Comparison of ENCODE assay signal across 8 cellular contexts in genomic region chr1:62800825-62801306, GRCh38. TPM values are rescaled to one million over a fixed set of nuclear protein-coding genes. Genes with fewer than 3 reads are reported as not detected.
A peak's percentile ranks its signal among the peaks of the same experiment; 100 is the strongest.
DNase-seq lines count a peak whose midpoint lies in the region; ATAC-seq lines count a peak whose summit lies in the region.

No MANE protein-coding gene starts in this region.

- no peak overlapping the region for H2BK5ac ChIP-seq in mesenchymal stem cell (ENCODE audit: low read depth, low read length, poor library complexity, severe bottlenecking)

- H3K23ac ChIP-seq in mesenchymal stem cell (ENCODE audit: low read length in 2 of 2) = no peak overlapping the region

- H3K4me3 ChIP-seq in mesenchymal stem cell (ENCODE audit: insufficient read depth in 1 of 2, low read depth in 1 of 2, low read length in 2 of 2) = no peak overlapping the region

- H3K4ac ChIP-seq in mesenchymal stem cell (ENCODE audit: low read depth in 1 of 2, low read length in 2 of 2) = no peak overlapping the region

- DNase-seq in NCI-H2171 treated with DMSO at 0.1 percent for 48 hours (lab: John Stamatoyannopoulos, UW) (peak; percentile 10), NCI-H2171 (lab: John Stamatoyannopoulos, UW) (no peak), NOMO-1 (lab: John Stamatoyannopoulos, UW; ENCODE audit: unreplicated experiment in 2 of 2) (peak; percentile 61 to 95), mesenchymal stem cell (peak; percentile 64), D341Med (ENCODE audit: low spot score) (no peak), iPS-NIHi11 (ENCODE audit: low spot score) (no peak)
- DNase-seq in activated effector memory CD4-positive, alpha-beta T cell treated with Interleukin-2 at 50 U/mL for 16 hours = no peak

- H3K36me3 ChIP-seq in mesenchymal stem cell (ENCODE audit: control insufficient read depth in 1 of 2, insufficient read depth in 2 of 2, low read depth in 1 of 2, low read length in 2 of 2) = no peaks in the 10 kb centered on the region

- no peak overlapping the region for H2AFZ ChIP-seq in mesenchymal stem cell (ENCODE audit: low read depth, low read length)

- H3K27me3 ChIP-seq in mesenchymal stem cell (ENCODE audit: control insufficient read depth in 1 of 2, insufficient read depth in 1 of 2, low read length in 2 of 2) = no peaks in the 10 kb centered on the region

- H3K4me1 ChIP-seq in mesenchymal stem cell (ENCODE audit: control insufficient read depth, insufficient read depth, low read depth, low read length) = no peaks in the 10 kb centered on the region

- H2BK12ac ChIP-seq in mesenchymal stem cell (ENCODE audit: low read length in 2 of 2) = no peak overlapping the region

- peak; percentile 100 for ATAC-seq in HG02852 (IDR thresholded peaks at IDR 0.05; ENCODE audit: unreplicated experiment)

- H4K8ac ChIP-seq in mesenchymal stem cell (ENCODE audit: low read length) = no peak overlapping the region

- H2BK15ac ChIP-seq in mesenchymal stem cell (ENCODE audit: low read depth, poor library complexity, severe bottlenecking) = no peak overlapping the region

- H3K9ac ChIP-seq in mesenchymal stem cell (ENCODE audit: low read length) = no peak overlapping the region

- no peak overlapping the region for H3K14ac ChIP-seq in mesenchymal stem cell (ENCODE audit: low read length in 2 of 2)

- no peaks in the 10 kb centered on the region for H3K9me3 ChIP-seq in mesenchymal stem cell (ENCODE audit: control insufficient read depth, low read length)

- no peak overlapping the region for H3K18ac ChIP-seq in mesenchymal stem cell (ENCODE audit: low read depth in 1 of 2, low read length in 2 of 2)

- H3K27ac ChIP-seq in mesenchymal stem cell (ENCODE audit: low read length, poor library complexity, severe bottlenecking) = no peak overlapping the region

- peaks cover 7% of the 10 kb centered on the region for H3K79me1 ChIP-seq in mesenchymal stem cell (replicated peaks; ENCODE audit: low read length, poor library complexity, severe bottlenecking)

- no peak overlapping the region for H3K4me2 ChIP-seq in mesenchymal stem cell (ENCODE audit: low read length, poor library complexity, severe bottlenecking)

- 53% methylated on average over 3 of the region's 3 CpGs for WGBS in mesenchymal stem cell

- H2AK5ac ChIP-seq in mesenchymal stem cell (ENCODE audit: low read length, severe bottlenecking) = no peak overlapping the region

- H2BK120ac ChIP-seq in mesenchymal stem cell (ENCODE audit: low read depth, low read length) = no peak overlapping the region

- H4K91ac ChIP-seq in mesenchymal stem cell (ENCODE audit: low read length) = no peak overlapping the region

RNA-seq across cellular contexts. Expression of gene ATG4C, which starts 16.9 kb away (rescaled TPM):
- 3.1 TPM for polyA plus RNA-seq in mesenchymal stem cell (2013, experiment 1 of 2)
- 3.2 TPM for polyA plus RNA-seq in mesenchymal stem cell (2013, experiment 2 of 2)

Comparison
In these comparisons a context has a peak if more than half of its experiments do, and no peak if none do; other contexts are left out.
1. DNase-seq: peak in NCI-H2171 treated with DMSO at 0.1 percent for 48 hours (single experiment), NOMO-1 (2 of 2) and mesenchymal stem cell (single experiment); none in NCI-H2171 (single experiment), D341Med (single experiment), iPS-NIHi11 (single experiment) and activated effector memory CD4-positive, alpha-beta T cell treated with Interleukin-2 at 50 U/mL for 16 hours (single experiment).